1 cellular context compared by ENCODE assay signal in the genomic region with DNA sequence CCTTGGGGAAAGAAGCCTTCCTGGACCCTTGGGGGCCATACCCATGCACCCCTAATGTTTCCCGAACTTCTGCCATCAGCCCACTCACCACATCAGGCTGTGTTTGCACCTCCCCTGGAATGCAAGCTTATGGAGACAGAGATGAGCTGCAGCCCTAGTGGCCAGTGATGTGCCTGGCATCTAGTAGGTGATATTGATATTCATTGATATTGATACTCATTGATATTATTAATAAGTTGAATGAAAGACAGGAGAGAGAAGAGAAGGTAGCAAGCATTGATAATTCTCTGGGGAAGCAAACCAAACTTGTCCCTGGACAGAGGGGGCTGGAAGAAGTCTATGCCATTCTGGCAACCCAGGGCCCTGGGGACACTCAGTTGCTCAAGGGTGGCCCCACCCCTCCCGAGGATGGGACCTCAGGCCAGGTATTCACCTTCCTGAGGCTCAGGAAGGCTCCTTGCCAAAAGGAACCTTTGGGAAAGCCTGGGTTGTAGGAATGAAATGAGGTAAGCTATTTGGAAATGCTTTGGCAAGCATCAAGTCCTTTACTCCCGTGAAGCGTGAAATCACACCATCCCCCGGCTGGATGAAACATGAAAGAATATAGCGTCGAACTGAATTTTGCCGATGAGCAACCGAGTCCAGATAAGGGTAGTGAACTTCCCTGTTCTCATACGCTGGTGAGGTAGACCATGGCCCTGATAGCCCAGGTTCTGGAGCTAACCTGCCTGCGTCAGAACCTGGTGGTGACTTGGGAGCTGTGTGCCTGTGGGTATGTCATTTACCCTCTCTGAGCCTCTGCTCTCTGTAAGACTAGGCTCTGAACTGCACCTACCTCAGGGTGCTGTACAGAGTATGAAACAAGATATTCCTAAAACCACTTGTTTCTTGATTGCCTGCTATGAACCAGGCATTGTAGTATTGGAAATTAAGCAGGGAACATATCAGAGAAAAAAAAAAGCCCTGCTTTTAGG.
TF ChIP-seq lines count a peak whose summit lies in the region.

No MANE protein-coding gene starts in this region.

TF ChIP-seq in HepG2, 621 proteins besides CTCF, POLR2A, EP300 and RAD21:
- TF ChIP-seq TEAD3 (CRISPR knock-in tag; optimal IDR thresholded peaks at IDR 0.05; ENCODE audit: borderline replicate concordance): peak; percentile 43
- TF ChIP-seq FOXP1 (IDR thresholded peaks at IDR 0.05): no peak
- TF ChIP-seq FOXP1 (CRISPR knock-in tag; IDR thresholded peaks at IDR 0.05): no peak
- TF ChIP-seq ZMYM3 (CRISPR knock-in tag; IDR thresholded peaks at IDR 0.05): 0 out of 2 replicates have a peak, but pooled peaks have one; percentile 19
- peak; percentile 75 for TF ChIP-seq ZNF768 (CRISPR knock-in tag; IDR thresholded peaks at IDR 0.05)
